ENCODE assay signal across 2 cellular contexts in the genomic region with DNA sequence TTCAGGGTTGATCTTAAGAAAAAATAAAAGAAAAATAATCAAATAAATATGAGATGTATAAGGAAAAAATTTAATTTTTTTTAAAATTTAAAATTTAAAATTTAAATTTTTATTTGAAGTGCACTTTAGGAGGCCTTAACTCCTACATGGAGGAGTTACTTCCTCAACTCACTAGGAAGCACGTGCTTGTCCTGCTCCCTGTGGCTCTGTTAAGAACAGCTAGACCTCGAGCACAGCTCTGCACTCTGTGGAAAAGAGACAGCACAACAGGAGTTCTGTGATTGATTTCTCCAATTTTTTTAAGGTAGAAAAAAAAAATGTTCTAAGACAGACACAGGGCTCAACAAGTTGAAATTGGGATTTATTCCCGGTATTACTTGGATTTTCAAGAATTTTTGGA.
TF ChIP-seq lines count a peak whose summit lies in the region.

No MANE protein-coding gene starts in this region.

TF ChIP-seq in GM23338, 12 proteins besides CTCF, POLR2A, EP300 and RAD21:
- TF ChIP-seq REST (IDR thresholded peaks at IDR 0.05; ENCODE audit: unreplicated experiment): no peak
- no peak for TF ChIP-seq STAT1 (IDR thresholded peaks at IDR 0.05; ENCODE audit: unreplicated experiment)
- TF ChIP-seq ZNF331 (CRISPR knock-in tag; IDR thresholded peaks at IDR 0.05; ENCODE audit: low read depth): no peak
- no peak for TF ChIP-seq ZNF114 (CRISPR knock-in tag; IDR thresholded peaks at IDR 0.05)
- TF ChIP-seq, protein P1, sequence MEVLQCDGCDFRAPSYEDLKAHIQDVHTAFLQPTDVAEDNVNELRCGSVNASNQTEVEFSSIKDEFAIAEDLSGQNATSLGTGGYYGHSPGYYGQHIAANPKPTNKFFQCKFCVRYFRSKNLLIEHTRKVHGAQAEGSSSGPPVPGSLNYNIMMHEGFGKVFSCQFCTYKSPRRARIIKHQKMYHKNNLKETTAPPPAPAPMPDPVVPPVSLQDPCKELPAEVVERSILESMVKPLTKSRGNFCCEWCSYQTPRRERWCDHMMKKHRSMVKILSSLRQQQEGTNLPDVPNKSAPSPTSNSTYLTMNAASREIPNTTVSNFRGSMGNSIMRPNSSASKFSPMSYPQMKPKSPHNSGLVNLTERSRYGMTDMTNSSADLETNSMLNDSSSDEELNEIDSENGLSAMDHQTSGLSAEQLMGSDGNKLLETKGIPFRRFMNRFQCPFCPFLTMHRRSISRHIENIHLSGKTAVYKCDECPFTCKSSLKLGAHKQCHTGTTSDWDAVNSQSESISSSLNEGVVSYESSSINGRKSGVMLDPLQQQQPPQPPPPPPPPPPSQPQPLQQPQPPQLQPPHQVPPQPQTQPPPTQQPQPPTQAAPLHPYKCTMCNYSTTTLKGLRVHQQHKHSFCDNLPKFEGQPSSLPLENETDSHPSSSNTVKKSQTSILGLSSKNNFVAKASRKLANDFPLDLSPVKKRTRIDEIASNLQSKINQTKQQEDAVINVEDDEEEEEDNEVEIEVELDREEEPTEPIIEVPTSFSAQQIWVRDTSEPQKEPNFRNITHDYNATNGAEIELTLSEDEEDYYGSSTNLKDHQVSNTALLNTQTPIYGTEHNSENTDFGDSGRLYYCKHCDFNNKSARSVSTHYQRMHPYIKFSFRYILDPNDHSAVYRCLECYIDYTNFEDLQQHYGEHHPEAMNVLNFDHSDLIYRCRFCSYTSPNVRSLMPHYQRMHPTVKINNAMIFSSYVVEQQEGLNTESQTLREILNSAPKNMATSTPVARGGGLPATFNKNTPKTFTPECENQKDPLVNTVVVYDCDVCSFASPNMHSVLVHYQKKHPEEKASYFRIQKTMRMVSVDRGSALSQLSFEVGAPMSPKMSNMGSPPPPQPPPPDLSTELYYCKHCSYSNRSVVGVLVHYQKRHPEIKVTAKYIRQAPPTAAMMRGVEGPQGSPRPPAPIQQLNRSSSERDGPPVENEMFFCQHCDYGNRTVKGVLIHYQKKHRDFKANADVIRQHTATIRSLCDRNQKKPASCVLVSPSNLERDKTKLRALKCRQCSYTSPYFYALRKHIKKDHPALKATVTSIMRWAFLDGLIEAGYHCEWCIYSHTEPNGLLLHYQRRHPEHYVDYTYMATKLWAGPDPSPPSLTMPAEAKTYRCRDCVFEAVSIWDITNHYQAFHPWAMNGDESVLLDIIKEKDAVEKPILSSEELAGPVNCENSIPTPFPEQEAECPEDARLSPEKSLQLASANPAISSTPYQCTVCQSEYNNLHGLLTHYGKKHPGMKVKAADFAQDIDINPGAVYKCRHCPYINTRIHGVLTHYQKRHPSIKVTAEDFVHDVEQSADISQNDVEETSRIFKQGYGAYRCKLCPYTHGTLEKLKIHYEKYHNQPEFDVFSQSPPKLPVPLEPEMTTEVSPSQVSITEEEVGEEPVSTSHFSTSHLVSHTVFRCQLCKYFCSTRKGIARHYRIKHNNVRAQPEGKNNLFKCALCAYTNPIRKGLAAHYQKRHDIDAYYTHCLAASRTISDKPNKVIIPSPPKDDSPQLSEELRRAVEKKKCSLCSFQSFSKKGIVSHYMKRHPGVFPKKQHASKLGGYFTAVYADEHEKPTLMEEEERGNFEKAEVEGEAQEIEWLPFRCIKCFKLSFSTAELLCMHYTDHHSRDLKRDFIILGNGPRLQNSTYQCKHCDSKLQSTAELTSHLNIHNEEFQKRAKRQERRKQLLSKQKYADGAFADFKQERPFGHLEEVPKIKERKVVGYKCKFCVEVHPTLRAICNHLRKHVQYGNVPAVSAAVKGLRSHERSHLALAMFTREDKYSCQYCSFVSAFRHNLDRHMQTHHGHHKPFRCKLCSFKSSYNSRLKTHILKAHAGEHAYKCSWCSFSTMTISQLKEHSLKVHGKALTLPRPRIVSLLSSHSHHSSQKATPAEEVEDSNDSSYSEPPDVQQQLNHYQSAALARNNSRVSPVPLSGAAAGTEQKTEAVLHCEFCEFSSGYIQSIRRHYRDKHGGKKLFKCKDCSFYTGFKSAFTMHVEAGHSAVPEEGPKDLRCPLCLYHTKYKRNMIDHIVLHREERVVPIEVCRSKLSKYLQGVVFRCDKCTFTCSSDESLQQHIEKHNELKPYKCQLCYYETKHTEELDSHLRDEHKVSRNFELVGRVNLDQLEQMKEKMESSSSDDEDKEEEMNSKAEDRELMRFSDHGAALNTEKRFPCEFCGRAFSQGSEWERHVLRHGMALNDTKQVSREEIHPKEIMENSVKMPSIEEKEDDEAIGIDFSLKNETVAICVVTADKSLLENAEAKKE (CRISPR knock-in tag; IDR thresholded peaks at IDR 0.05): no peak
- TF ChIP-seq ETS1 (IDR thresholded peaks at IDR 0.05): no peak

TF ChIP-seq in H1, 55 proteins besides CTCF, POLR2A, EP300 and RAD21:
- no peak for TF ChIP-seq BCL11A (IDR thresholded peaks at IDR 0.05; ENCODE audit: low read depth in 2 of 2, low read length in 2 of 2)
- TF ChIP-seq, protein P2, sequence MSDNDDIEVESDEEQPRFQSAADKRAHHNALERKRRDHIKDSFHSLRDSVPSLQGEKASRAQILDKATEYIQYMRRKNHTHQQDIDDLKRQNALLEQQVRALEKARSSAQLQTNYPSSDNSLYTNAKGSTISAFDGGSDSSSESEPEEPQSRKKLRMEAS (IDR thresholded peaks at IDR 0.05): peak; percentile 71
